9 cellular contexts compared by ENCODE assay signal in genomic region chrX:40177489-40177888, GRCh38.
DNase-seq lines count a peak whose midpoint lies in the region; ATAC-seq and TF ChIP-seq lines count a peak whose summit lies in the region.
"Had no signal": no experiment of that assay in that cellular context is flagged by ENCODE, and none has a peak within 500 bp of the region (broad histone marks: within the 10 kb centered on the region; RNA-seq: fewer than 3 reads in every experiment).

No MANE protein-coding gene starts in this region.

- H3K9me3 Mint-ChIP-seq in activated naive CD8-positive, alpha-beta T cell (ENCODE audit: low read depth), result no peaks in the 10 kb centered on the region
- peaks cover 14% of the 10 kb centered on the region for H3K9me3 Mint-ChIP-seq in mesothelial cell of epicardium

- H3K27ac ChIP-seq in heart right ventricle (peak overlapping the region in 9 of 10 donors; percentile 90 to 99 (median 97)), upper lobe of right lung (peak overlapping the region; percentile 97)

- peak overlapping the region; percentile 87 for H3K4me3 Mint-ChIP-seq in activated naive CD8-positive, alpha-beta T cell
- H3K4me3 Mint-ChIP-seq in mesothelial cell of epicardium, result peak overlapping the region; percentile 70

- ATAC-seq in heart right ventricle, result no peak
- no peak for ATAC-seq in Right ventricle myocardium superior (ENCODE audit: poor library complexity)
- no peak for ATAC-seq in upper lobe of right lung
- ATAC-seq in GM18868 (IDR thresholded peaks at IDR 0.05; ENCODE audit: unreplicated experiment), result no peak
- no peak for ATAC-seq in GM21526 (IDR thresholded peaks at IDR 0.05; ENCODE audit: low FRiP score, unreplicated experiment)

- peak overlapping the region; percentile 99 for H3K27ac Mint-ChIP-seq in activated naive CD8-positive, alpha-beta T cell
- no peak overlapping the region for H3K27ac Mint-ChIP-seq in mesothelial cell of epicardium

- whole genome bisulfite sequencing in heart right ventricle, 2 donors, result 96 to 100% methylated on average over 2 of the region's 2 CpGs

- H3K36me3 Mint-ChIP-seq in activated naive CD8-positive, alpha-beta T cell, result no peaks in the 10 kb centered on the region
- H3K36me3 Mint-ChIP-seq in mesothelial cell of epicardium, result no peaks in the 10 kb centered on the region

- H3K9me3 ChIP-seq in heart right ventricle (peaks cover 0 to 5% (median 0%) of the 10 kb centered on the region in 11 donors), upper lobe of right lung (no peaks in the 10 kb centered on the region)

- H3K4me1 Mint-ChIP-seq in activated naive CD8-positive, alpha-beta T cell (ENCODE audit: low read depth), result peaks cover 26% of the 10 kb centered on the region
- H3K4me1 Mint-ChIP-seq in mesothelial cell of epicardium, result peaks cover 23% of the 10 kb centered on the region

- no peak for DNase-seq in heart right ventricle
- DNase-seq in Right ventricle myocardium superior, result no peak
- no peak for DNase-seq in mesothelial cell of epicardium (ENCODE audit: low spot score in 2 of 2, unreplicated experiment in 2 of 2)
- DNase-seq in upper lobe of right lung, result no peak
- no peak for DNase-seq in NCI-H187 (lab: John Stamatoyannopoulos, UW)
- DNase-seq: Kasumi-1 had no signal

- H3K4me1 ChIP-seq in heart right ventricle, result peaks cover 0 to 46% (median 19%) of the 10 kb centered on the region in 9 donors
- peaks cover 17% of the 10 kb centered on the region for H3K4me1 ChIP-seq in upper lobe of right lung

- H3K27me3 ChIP-seq in heart right ventricle, result peaks cover 0 to 64% (median 0%) of the 10 kb centered on the region in 7 donors
- no peaks in the 10 kb centered on the region for H3K27me3 ChIP-seq in upper lobe of right lung

- H3K27me3 Mint-ChIP-seq in activated naive CD8-positive, alpha-beta T cell, result no peaks in the 10 kb centered on the region
- no peaks in the 10 kb centered on the region for H3K27me3 Mint-ChIP-seq in mesothelial cell of epicardium (ENCODE audit: low read depth)

- H3K36me3 ChIP-seq in heart right ventricle (no peaks in the 10 kb centered on the region), upper lobe of right lung (no peaks in the 10 kb centered on the region)

- intact Hi-C loops in heart right ventricle (cut with DNase I), result loop anchor here in 6 of 10 donors (5.0 to 10.0 kb wide), 7 partner anchors 85 to 443 kb away; no protein-coding TSS in a partner anchor
- intact Hi-C loops in Right ventricle myocardium superior (cut with DNase I), result no loop called here
- intact Hi-C loops in upper lobe of right lung (cut with DNase I), result no loop called here

- TF ChIP-seq CTCF in heart right ventricle (IDR thresholded peaks at IDR 0.05), result no peak
- no peak for TF ChIP-seq CTCF in mesothelial cell of epicardium (IDR thresholded peaks at IDR 0.05; ENCODE audit: unreplicated experiment)
- TF ChIP-seq CTCF in upper lobe of right lung (IDR thresholded peaks at IDR 0.05), result no peak

- H3K4me3 ChIP-seq in heart right ventricle (peak overlapping the region in 4 of 10 donors; percentile 63 to 70 (median 65)), upper lobe of right lung (peak overlapping the region; percentile 64)

Comparison
In these comparisons a context has a peak if more than half of its experiments do, and no peak if none do; other contexts are left out.
1. intact Hi-C loops: an anchor here in heart right ventricle (5.0 to 10.0 kb wide); none called in Right ventricle myocardium superior and upper lobe of right lung.